In the genomic region with DNA sequence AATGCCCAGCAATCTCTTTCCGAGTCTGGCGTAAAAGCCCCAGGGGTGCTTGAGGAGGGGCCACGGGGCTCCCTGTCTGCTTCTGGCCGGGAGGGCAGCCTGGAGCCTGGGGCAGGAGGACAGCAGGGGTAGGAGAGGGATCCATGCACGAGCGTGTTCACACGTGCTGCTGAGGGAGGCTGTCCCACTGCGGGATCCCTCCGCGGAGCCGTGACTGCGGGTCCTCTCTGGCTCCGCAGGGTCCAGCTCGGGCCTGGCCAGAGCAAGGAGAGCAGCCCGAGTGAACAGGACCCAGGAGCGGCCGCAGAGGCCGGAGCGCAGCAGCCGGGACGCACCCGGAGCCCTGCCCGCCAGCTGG, we compare ENCODE assay signal across 21 cellular contexts.
"Had no signal": no experiment of that assay in that cellular context is flagged by ENCODE, and none has a peak within 500 bp of the region (broad histone marks: within the 10 kb centered on the region; RNA-seq: fewer than 3 reads in every experiment).

No MANE protein-coding gene starts in this region.

- H3K27ac ChIP-seq: KMS-11 had no signal

- H3K9me3 ChIP-seq: MG63 had no signal

- H3K27me3 ChIP-seq: MG63 had no signal

- DNase-seq: activated B cell treated with CpG ODN at 0.5 μM for 24 hours; activated CD4-positive, alpha-beta memory T cell treated with anti-CD3 and anti-CD28 coated beads for 36 hours; activated CD4-positive, alpha-beta T cell treated with anti-CD3 and anti-CD28 coated beads for 1 hour; activated CD4-positive, alpha-beta T cell treated with anti-CD3 and anti-CD28 coated beads, Interleukin-2, amount 10 ng/mL, durations not matched to agents 24 days and 14 days; activated CD8-positive, alpha-beta memory T cell treated with anti-CD3 and anti-CD28 coated beads for 24 hours; activated gamma-delta T cell; activated naive CD4-positive, alpha-beta T cell treated with anti-CD3 and anti-CD28 coated beads for 36 hours; activated T-cell treated with anti-CD3 and anti-CD28 coated beads, Interleukin-2, amount 50 U/mL, for 4 hours; MV-4-11; NCI-H1092 treated with DMSO at 0.1 percent for 48 hours; NCI-H1436 treated with DMSO at 0.1 percent for 48 hours; NCI-H187; NCI-H2081; NCI-H446; NCI-H524; SIG-M5; T-cell; T-helper 2 cell; T1000 had no signal

- ATAC-seq: activated T-cell treated with anti-CD3 and anti-CD28 coated beads, Interleukin-2, amount 50 U/mL, for 4 hours; T-cell had no signal

- H3K4me3 ChIP-seq: MG63 had no signal
